Comparison of ENCODE assay signal across 21 cellular contexts in genomic region chr3:126269360-126269759, GRCh38.
DNase-seq lines count a peak whose midpoint lies in the region; ATAC-seq, FAIRE-seq and TF ChIP-seq lines count a peak whose summit lies in the region.
"Had no signal": no experiment of that assay in that cellular context is flagged by ENCODE, and none has a peak within 500 bp of the region (broad histone marks: within the 10 kb centered on the region; RNA-seq: fewer than 3 reads in every experiment).

No MANE protein-coding gene starts in this region.

- H3K27ac ChIP-seq in right atrium auricular region (peak overlapping the region; percentile 88 to 93), coronary artery (peak overlapping the region; percentile 90 to 96), pancreas (peak overlapping the region; percentile 58 to 96 (median 84)), vagina (peak overlapping the region; percentile 46)

- H3K4me1 ChIP-seq in right atrium auricular region (peaks cover 0 to 48% of the 10 kb centered on the region in 2 donors), pancreas (peaks cover 46 to 64% (median 48%) of the 10 kb centered on the region in 3 donors), vagina (peaks cover 42% of the 10 kb centered on the region)

- DNase-seq in right atrium auricular region (ENCODE audit: low spot score) (no peak), Right ventricle myocardium superior (no peak), coronary artery (ENCODE audit: low spot score) (no peak), pancreas (peak in 3 of 6 donors; percentile 35 to 73 (median 61)), vagina (ENCODE audit: extremely low spot score in 2 of 2) (no peak), NCI-H69 (lab: John Stamatoyannopoulos, UW) (no peak), chondrocyte (ENCODE audit: low spot score) (no peak)
- DNase-seq: activated B cell treated with CpG ODN at 0.5 μM for 24 hours; activated CD8-positive, alpha-beta memory T cell treated with anti-CD3 and anti-CD28 coated beads, Interleukin-2, amount 10 ng/mL, durations not matched to agents 7 days and 5 days; activated gamma-delta T cell; CD4-positive, alpha-beta memory T cell; H9; naive thymus-derived CD8-positive, alpha-beta T cell; NCI-H2107; NCI-H774; retina; stimulated activated CD4-positive, alpha-beta T cell treated with anti-CD3 and anti-CD28 coated beads, Interleukin-1b, Interleukin-23, amount 100 ng/mL, for 48 hours; T-helper 1 cell had no signal

- H3K9me3 Mint-ChIP-seq in chondrocyte (ENCODE audit: low read depth), result no peaks in the 10 kb centered on the region
- H3K9me3 Mint-ChIP-seq: activated B cell treated with CpG ODN at 0.5 μM for 24 hours; H9; naive thymus-derived CD8-positive, alpha-beta T cell had no signal

- H3K4me1 Mint-ChIP-seq in chondrocyte (ENCODE audit: low read depth), result peaks cover 47% of the 10 kb centered on the region
- H3K4me1 Mint-ChIP-seq: activated B cell treated with CpG ODN at 0.5 μM for 24 hours; activated CD8-positive, alpha-beta memory T cell treated with anti-CD3 and anti-CD28 coated beads, Interleukin-2, amount 10 ng/mL, durations not matched to agents 7 days and 5 days; naive thymus-derived CD8-positive, alpha-beta T cell had no signal

- WGBS in pancreas, 2 donors, result 55 to 58% methylated on average over 4 of the region's 4 CpGs

- intact Hi-C loops in Right ventricle myocardium superior (cut with DNase I) (no loop called here), pancreas (cut with DNase I) (loop anchor here in 1 of 3 donors (5.0 kb wide), 1 partner anchor 83 kb away; no protein-coding TSS in a partner anchor), vagina (cut with DNase I) (loop anchor here (10.0 kb wide), 1 partner anchor 85 kb away; the partner anchor contains the start of gene KLF15)

- H3K27me3 ChIP-seq in right atrium auricular region (no peaks in the 10 kb centered on the region), pancreas (no peaks in the 10 kb centered on the region), vagina (no peaks in the 10 kb centered on the region)

- TF ChIP-seq CTCF in right atrium auricular region (IDR thresholded peaks at IDR 0.05) (no peak), coronary artery (IDR thresholded peaks at IDR 0.05) (no peak), pancreas (IDR thresholded peaks at IDR 0.05) (no peak), vagina (IDR thresholded peaks at IDR 0.05) (no peak), chondrocyte (IDR thresholded peaks at IDR 0.05) (no peak)

- H3K27ac Mint-ChIP-seq in chondrocyte (ENCODE audit: unreplicated experiment), result no peak overlapping the region
- H3K27ac Mint-ChIP-seq: activated B cell treated with CpG ODN at 0.5 μM for 24 hours; activated CD8-positive, alpha-beta memory T cell treated with anti-CD3 and anti-CD28 coated beads, Interleukin-2, amount 10 ng/mL, durations not matched to agents 7 days and 5 days; CD4-positive, alpha-beta memory T cell; naive thymus-derived CD8-positive, alpha-beta T cell had no signal

- H3K4me3 Mint-ChIP-seq in chondrocyte (ENCODE audit: unreplicated experiment), result no peak overlapping the region
- H3K4me3 Mint-ChIP-seq: activated B cell treated with CpG ODN at 0.5 μM for 24 hours; activated CD8-positive, alpha-beta memory T cell treated with anti-CD3 and anti-CD28 coated beads, Interleukin-2, amount 10 ng/mL, durations not matched to agents 7 days and 5 days; CD4-positive, alpha-beta memory T cell; H9; naive thymus-derived CD8-positive, alpha-beta T cell had no signal

- no peak for TF ChIP-seq POLR2A in vagina (IDR thresholded peaks at IDR 0.05)

- FAIRE-seq in pancreas (lab: Jason Lieb, UNC), result no peak
- FAIRE-seq: GM12891 had no signal

- no peaks in the 10 kb centered on the region for H3K36me3 ChIP-seq in right atrium auricular region
- H3K36me3 ChIP-seq in pancreas, result no peaks in the 10 kb centered on the region
- H3K36me3 ChIP-seq in vagina, result no peaks in the 10 kb centered on the region

- ATAC-seq in Right ventricle myocardium superior (ENCODE audit: poor library complexity) (no peak), pancreas (peak in 2 of 4 donors; percentile 11 to 26), GM18520 (IDR thresholded peaks at IDR 0.05; ENCODE audit: unreplicated experiment) (no peak)
- ATAC-seq: activated CD8-positive, alpha-beta memory T cell treated with anti-CD3 and anti-CD28 coated beads, Interleukin-2, amount 10 ng/mL, durations not matched to agents 7 days and 5 days; naive thymus-derived CD8-positive, alpha-beta T cell; Panc1 had no signal

- no peaks in the 10 kb centered on the region for H3K9me3 ChIP-seq in right atrium auricular region
- no peaks in the 10 kb centered on the region for H3K9me3 ChIP-seq in pancreas
- H3K9me3 ChIP-seq in vagina, result no peaks in the 10 kb centered on the region

- no peaks in the 10 kb centered on the region for H3K36me3 Mint-ChIP-seq in chondrocyte (ENCODE audit: low read depth)
- H3K36me3 Mint-ChIP-seq: activated CD8-positive, alpha-beta memory T cell treated with anti-CD3 and anti-CD28 coated beads, Interleukin-2, amount 10 ng/mL, durations not matched to agents 7 days and 5 days; CD4-positive, alpha-beta memory T cell; naive thymus-derived CD8-positive, alpha-beta T cell had no signal

- H3K4me3 ChIP-seq in right atrium auricular region, result no peak overlapping the region
- no peak overlapping the region for H3K4me3 ChIP-seq in coronary artery
- H3K4me3 ChIP-seq in pancreas, result no peak overlapping the region
- no peak overlapping the region for H3K4me3 ChIP-seq in vagina

- no peaks in the 10 kb centered on the region for H3K27me3 Mint-ChIP-seq in chondrocyte (ENCODE audit: low read depth)
